In the genomic region with DNA sequence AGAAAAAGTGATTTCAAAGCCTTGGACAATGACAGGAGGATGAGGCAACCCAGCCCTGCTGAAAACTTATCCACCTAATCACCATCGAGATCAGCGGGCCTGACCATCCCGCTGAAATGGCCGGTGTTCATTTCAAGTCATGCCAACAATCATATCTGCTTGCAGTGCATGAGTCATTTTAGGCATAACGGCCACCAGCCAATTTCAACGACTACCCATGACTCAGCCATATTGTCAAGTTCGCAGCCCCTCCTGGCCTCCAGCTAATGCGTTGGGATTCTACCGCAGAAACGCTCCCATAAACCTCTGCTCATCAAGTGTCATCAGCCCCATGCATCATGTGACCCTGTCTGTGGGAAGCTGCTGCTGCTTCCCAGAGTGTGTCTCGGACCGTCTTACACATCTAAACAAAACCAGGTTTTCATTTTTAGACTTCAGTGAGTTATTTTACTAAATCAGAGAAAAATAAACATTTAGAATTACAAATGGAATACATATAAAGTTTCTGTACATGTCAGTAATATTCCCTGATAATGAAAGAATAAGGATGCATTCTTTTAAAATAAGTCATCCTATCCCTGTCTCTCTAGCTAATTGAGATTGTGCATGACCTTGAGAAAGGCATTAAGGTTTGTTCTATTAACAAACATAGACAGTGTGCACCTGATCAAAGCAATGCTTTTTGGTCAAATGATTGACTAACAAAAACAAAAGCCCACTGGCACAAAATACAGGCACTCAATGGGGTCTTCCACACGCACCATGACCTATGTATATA, we compare ENCODE assay signal across 15 cellular contexts.
DNase-seq lines count a peak whose midpoint lies in the region; ATAC-seq and TF ChIP-seq lines count a peak whose summit lies in the region.
"Had no signal": no experiment of that assay in that cellular context is flagged by ENCODE, and none has a peak within 500 bp of the region (broad histone marks: within the 10 kb centered on the region; RNA-seq: fewer than 3 reads in every experiment).

No MANE protein-coding gene starts in this region.

- TF ChIP-seq RAD21 in Ishikawa (IDR thresholded peaks at IDR 0.05; ENCODE audit: low read depth) = no peak

- peak; percentile 87 for DNase-seq in AG10803 (ENCODE audit: low read depth)
- peak; percentile 95 for DNase-seq in amniotic stem cell (lab: John Stamatoyannopoulos, UW)
- DNase-seq in lung (ENCODE audit: low spot score) = no peak
- DNase-seq in effector CD8-positive, alpha-beta T cell (lab: John Stamatoyannopoulos, UW) = no peak
- no peak for DNase-seq in NCI-H2196 (lab: John Stamatoyannopoulos, UW; ENCODE audit: unreplicated experiment)
- DNase-seq in GM13976 (ENCODE audit: low spot score) = no peak
- DNase-seq: activated T-cell treated with anti-CD3 and anti-CD28 coated beads, Interleukin-2, amount 50 U/mL, for 1 hour; body of pancreas; CD8-positive, alpha-beta T cell; esophagus squamous epithelium; left colon; NCI-H1694 treated with DMSO at 0.1 percent for 48 hours; WERI-Rb-1 had no signal

- TF ChIP-seq CTCF in AG10803 (conservative IDR thresholded peaks at IDR 0.05; ENCODE audit: low read length) = no peak
- TF ChIP-seq CTCF in lung (IDR thresholded peaks at IDR 0.05; ENCODE audit: control extremely low read depth, extremely low read depth) = no peak
- no peak for TF ChIP-seq CTCF in GM13976 (IDR thresholded peaks at IDR 0.05; ENCODE audit: borderline replicate concordance, control extremely low read depth, extremely low read depth, insufficient read depth, missing control alignments)

- no peaks in the 10 kb centered on the region for H3K36me3 ChIP-seq in lung (ENCODE audit: control insufficient read depth in 2 of 2, insufficient read depth in 2 of 2, low read length in 2 of 2)
- H3K36me3 ChIP-seq: esophagus squamous epithelium, WERI-Rb-1 had no signal

- no peaks in the 10 kb centered on the region for H3K4me1 ChIP-seq in lung (ENCODE audit: control insufficient read depth in 2 of 2, insufficient read depth in 2 of 2, low read length in 2 of 2)
- H3K4me1 ChIP-seq: body of pancreas, esophagus squamous epithelium had no signal

- in situ Hi-C loops in GM13976 (cut with MboI; ENCODE audit: low sequenced_read_pairs, unreplicated experiment) = no loop called here

- H3K4me3 ChIP-seq in AG10803 (ENCODE audit: low read length) (no peak overlapping the region), lung (no peak overlapping the region)
- H3K4me3 ChIP-seq: body of pancreas, esophagus squamous epithelium had no signal

- H3K9me3 ChIP-seq in lung (ENCODE audit: control insufficient read depth in 2 of 2, insufficient read depth in 1 of 2, low read length in 1 of 2) = no peaks in the 10 kb centered on the region
- H3K9me3 ChIP-seq: body of pancreas, esophagus squamous epithelium had no signal

- no peaks in the 10 kb centered on the region for H3K27me3 ChIP-seq in lung (ENCODE audit: control insufficient read depth, insufficient read depth)
- H3K27me3 ChIP-seq: body of pancreas, esophagus squamous epithelium had no signal

- WGBS in lung, 2 donors = 91 to 93% methylated on average over 13 of the region's 13 CpGs

- no peak for TF ChIP-seq EP300 in Ishikawa (IDR thresholded peaks at IDR 0.05; ENCODE audit: borderline replicate concordance)

- ATAC-seq in lung (ENCODE audit: insufficient read depth, low FRiP score) (peak; percentile 6), GM19395 (IDR thresholded peaks at IDR 0.05; ENCODE audit: unreplicated experiment) (no peak)
- ATAC-seq: body of pancreas; CD8-positive, alpha-beta T cell; left colon had no signal

- no peak overlapping the region for H3K27ac ChIP-seq in lung (ENCODE audit: low read depth in 1 of 2, low read length in 1 of 2)
- H3K27ac ChIP-seq: body of pancreas, esophagus squamous epithelium, WERI-Rb-1 had no signal

TF ChIP-seq in Ishikawa, 13 proteins besides CTCF, POLR2A, EP300 and RAD21:
- no peak for TF ChIP-seq TAF1 (IDR thresholded peaks at IDR 0.05; ENCODE audit: low read depth)
- TF ChIP-seq, protein P1, sequence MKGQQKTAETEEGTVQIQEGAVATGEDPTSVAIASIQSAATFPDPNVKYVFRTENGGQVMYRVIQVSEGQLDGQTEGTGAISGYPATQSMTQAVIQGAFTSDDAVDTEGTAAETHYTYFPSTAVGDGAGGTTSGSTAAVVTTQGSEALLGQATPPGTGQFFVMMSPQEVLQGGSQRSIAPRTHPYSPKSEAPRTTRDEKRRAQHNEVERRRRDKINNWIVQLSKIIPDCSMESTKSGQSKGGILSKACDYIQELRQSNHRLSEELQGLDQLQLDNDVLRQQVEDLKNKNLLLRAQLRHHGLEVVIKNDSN (IDR thresholded peaks at IDR 0.05) = 0 out of 2 replicates have a peak, but pooled peaks have one; percentile 35
- TF ChIP-seq, protein P2, sequence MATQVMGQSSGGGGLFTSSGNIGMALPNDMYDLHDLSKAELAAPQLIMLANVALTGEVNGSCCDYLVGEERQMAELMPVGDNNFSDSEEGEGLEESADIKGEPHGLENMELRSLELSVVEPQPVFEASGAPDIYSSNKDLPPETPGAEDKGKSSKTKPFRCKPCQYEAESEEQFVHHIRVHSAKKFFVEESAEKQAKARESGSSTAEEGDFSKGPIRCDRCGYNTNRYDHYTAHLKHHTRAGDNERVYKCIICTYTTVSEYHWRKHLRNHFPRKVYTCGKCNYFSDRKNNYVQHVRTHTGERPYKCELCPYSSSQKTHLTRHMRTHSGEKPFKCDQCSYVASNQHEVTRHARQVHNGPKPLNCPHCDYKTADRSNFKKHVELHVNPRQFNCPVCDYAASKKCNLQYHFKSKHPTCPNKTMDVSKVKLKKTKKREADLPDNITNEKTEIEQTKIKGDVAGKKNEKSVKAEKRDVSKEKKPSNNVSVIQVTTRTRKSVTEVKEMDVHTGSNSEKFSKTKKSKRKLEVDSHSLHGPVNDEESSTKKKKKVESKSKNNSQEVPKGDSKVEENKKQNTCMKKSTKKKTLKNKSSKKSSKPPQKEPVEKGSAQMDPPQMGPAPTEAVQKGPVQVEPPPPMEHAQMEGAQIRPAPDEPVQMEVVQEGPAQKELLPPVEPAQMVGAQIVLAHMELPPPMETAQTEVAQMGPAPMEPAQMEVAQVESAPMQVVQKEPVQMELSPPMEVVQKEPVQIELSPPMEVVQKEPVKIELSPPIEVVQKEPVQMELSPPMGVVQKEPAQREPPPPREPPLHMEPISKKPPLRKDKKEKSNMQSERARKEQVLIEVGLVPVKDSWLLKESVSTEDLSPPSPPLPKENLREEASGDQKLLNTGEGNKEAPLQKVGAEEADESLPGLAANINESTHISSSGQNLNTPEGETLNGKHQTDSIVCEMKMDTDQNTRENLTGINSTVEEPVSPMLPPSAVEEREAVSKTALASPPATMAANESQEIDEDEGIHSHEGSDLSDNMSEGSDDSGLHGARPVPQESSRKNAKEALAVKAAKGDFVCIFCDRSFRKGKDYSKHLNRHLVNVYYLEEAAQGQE (IDR thresholded peaks at IDR 0.05; ENCODE audit: low read depth) = no peak
TF ChIP-seq in Ishikawa: peak in this region for 1.

Comparison
In these comparisons a context has a peak if more than half of its experiments do, and no peak if none do; other contexts are left out.
1. DNase-seq: peak in AG10803 (single experiment) and amniotic stem cell (single experiment); none in lung (single experiment), effector CD8-positive, alpha-beta T cell (single experiment), NCI-H2196 (single experiment) and GM13976 (single experiment).